Comparison of ENCODE assay signal across 2 cellular contexts in genomic region chr7:157079116-157079515, GRCh38.
TF ChIP-seq lines count a peak whose summit lies in the region.

No MANE protein-coding gene starts in this region.

TF ChIP-seq in GM23338, 12 proteins besides CTCF, POLR2A, EP300 and RAD21 (continued from another document):
- no peak for TF ChIP-seq REST (IDR thresholded peaks at IDR 0.05; ENCODE audit: unreplicated experiment)
- no peak for TF ChIP-seq ZNF331 (CRISPR knock-in tag; IDR thresholded peaks at IDR 0.05; ENCODE audit: low read depth)
- no peak for TF ChIP-seq ZNF114 (CRISPR knock-in tag; IDR thresholded peaks at IDR 0.05)
- TF ChIP-seq CREB1 (CRISPR knock-in tag; IDR thresholded peaks at IDR 0.05; ENCODE audit: low read depth), result no peak
- TF ChIP-seq EZH2 (IDR thresholded peaks at IDR 0.05; ENCODE audit: low read depth, unreplicated experiment), result no peak
- no peak for TF ChIP-seq ZNF462 (CRISPR knock-in tag; IDR thresholded peaks at IDR 0.05)
- no peak for TF ChIP-seq POLR2AphosphoS5 (IDR thresholded peaks at IDR 0.05; ENCODE audit: low read depth)
- TF ChIP-seq ETS1 (IDR thresholded peaks at IDR 0.05), result no peak

TF ChIP-seq in WTC11, 78 proteins besides CTCF, POLR2A, EP300 and RAD21 (continued from another document):
- TF ChIP-seq ERG (CRISPR knock-in tag; IDR thresholded peaks at IDR 0.05) (no peak), CREM (CRISPR knock-in tag; IDR thresholded peaks at IDR 0.05) (no peak)
